Comparison of ENCODE assay signal across 18 cellular contexts in the genomic region with DNA sequence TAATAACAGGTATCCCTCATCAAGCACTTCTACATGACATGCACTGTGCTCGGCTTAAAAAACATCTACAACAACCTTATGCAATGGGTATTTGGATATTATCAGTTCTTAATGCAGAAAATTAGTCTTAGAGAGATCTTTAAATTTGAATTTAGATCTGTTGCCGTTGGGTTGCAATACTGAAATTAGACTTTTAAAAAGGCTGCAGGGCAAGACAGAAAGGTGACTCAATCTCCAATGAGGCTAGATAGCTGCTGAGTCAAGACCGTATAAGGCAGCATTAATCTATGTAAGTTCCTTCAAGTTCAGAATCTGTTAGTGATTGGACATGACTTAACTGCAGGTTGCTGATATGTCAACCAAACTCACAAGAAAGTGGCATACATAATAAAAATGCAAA. TPM values are rescaled to one million over a fixed set of nuclear protein-coding genes. Genes with fewer than 3 reads are reported as not detected.
A peak's percentile ranks its signal among the peaks of the same experiment; 100 is the strongest.
DNase-seq lines count a peak whose midpoint lies in the region; TF ChIP-seq lines count a peak whose summit lies in the region.
"Had no signal": no experiment of that assay in that cellular context is flagged by ENCODE, and none has a peak within 500 bp of the region (broad histone marks: within the 10 kb centered on the region; RNA-seq: fewer than 3 reads in every experiment).

No MANE protein-coding gene starts in this region.

- H3K27ac Mint-ChIP-seq in MCF 10A (ENCODE audit: low read depth, unreplicated experiment) = no peak overlapping the region
- H3K27ac Mint-ChIP-seq: B cell; CD8-positive, alpha-beta T cell; H9; IgD-negative memory B cell had no signal

- no peaks in the 10 kb centered on the region for H3K36me3 Mint-ChIP-seq in MCF 10A (ENCODE audit: insufficient read depth, unreplicated experiment)
- H3K36me3 Mint-ChIP-seq: CD8-positive, alpha-beta T cell; IgD-negative memory B cell had no signal

- H3K9me3 ChIP-seq in breast epithelium (no peaks in the 10 kb centered on the region), A673 (ENCODE audit: low read depth, low read length, poor library complexity, severe bottlenecking) (no peaks in the 10 kb centered on the region)
- H3K9me3 ChIP-seq: BLaER1 treated with 17β-estradiol and CSF1 and Interleukin-3, amounts not matched to agents 10 nM and 100 nM had no signal

- H3K36me3 ChIP-seq in breast epithelium (no peaks in the 10 kb centered on the region), A673 (ENCODE audit: insufficient read depth, low read length, poor library complexity, severe bottlenecking) (no peaks in the 10 kb centered on the region)
- H3K36me3 ChIP-seq: BLaER1 treated with 17β-estradiol and CSF1 and Interleukin-3, amounts not matched to agents 10 nM and 100 nM had no signal

- DNase-seq in MCF 10A (ENCODE audit: unreplicated experiment) (peak; percentile 8), breast epithelium (ENCODE audit: low spot score in 2 of 2) (no peak), RKO (ENCODE audit: low spot score) (peak; percentile 20), cerebellar nuclear complex (lab: John Stamatoyannopoulos, UW) (peak; percentile 24 to 26), 8988T (no peak), SW 1271 (lab: John Stamatoyannopoulos, UW) (no peak), A673 (ENCODE audit: low spot score) (no peak), DMS 273 treated with DMSO at 0.1 percent for 48 hours (lab: John Stamatoyannopoulos, UW) (no peak)
- DNase-seq: CD8-positive, alpha-beta T cell; COR-L47; H9 had no signal

- no peak overlapping the region for H3K4me3 Mint-ChIP-seq in MCF 10A (ENCODE audit: unreplicated experiment)
- H3K4me3 Mint-ChIP-seq: B cell; CD8-positive, alpha-beta T cell; H9; IgD-negative memory B cell had no signal

- no peak overlapping the region for H3K27ac ChIP-seq in breast epithelium
- no peak overlapping the region for H3K27ac ChIP-seq in A673 (ENCODE audit: low read depth, low read length, poor library complexity, severe bottlenecking)
- H3K27ac ChIP-seq: 22Rv1; BLaER1 treated with 17β-estradiol and CSF1 and Interleukin-3, amounts not matched to agents 10 nM and 100 nM had no signal

- POLR2A ChIA-PET in MCF 10A (lab: Yijun Ruan, JAX) = no interaction called here
- POLR2A ChIA-PET in A673 (lab: Charles Lee; ENCODE audit: low non-redundant PET) = no interaction called here

- BruUV-seq in MCF 10A (replicated peaks; lab: Mats Ljungman, UMichigan) = no TSS peak
- no TSS peak for BruUV-seq in A673 (replicated peaks; lab: Mats Ljungman, UMichigan)

- TF ChIP-seq POLR2A in breast epithelium (IDR thresholded peaks at IDR 0.05) = no peak

- no peaks in the 10 kb centered on the region for H3K4me1 ChIP-seq in breast epithelium
- H3K4me1 ChIP-seq in A673 (ENCODE audit: insufficient read depth, low read length, poor library complexity, severe bottlenecking) = peaks cover 45% of the 10 kb centered on the region
- H3K4me1 ChIP-seq: BLaER1 treated with 17β-estradiol and CSF1 and Interleukin-3, amounts not matched to agents 10 nM and 100 nM had no signal

- TF ChIP-seq CTCF in MCF 10A (IDR thresholded peaks at IDR 0.05; ENCODE audit: unreplicated experiment) (no peak), breast epithelium (IDR thresholded peaks at IDR 0.05) (no peak), A673 (conservative IDR thresholded peaks at IDR 0.05; ENCODE audit: low read depth, low read length) (no peak)

- H3K9me3 Mint-ChIP-seq in MCF 10A (ENCODE audit: unreplicated experiment) = no peaks in the 10 kb centered on the region
- H3K9me3 Mint-ChIP-seq: CD8-positive, alpha-beta T cell; H9; IgD-negative memory B cell had no signal

- H3K4me1 Mint-ChIP-seq in MCF 10A (ENCODE audit: insufficient read depth, unreplicated experiment) = no peaks in the 10 kb centered on the region
- H3K4me1 Mint-ChIP-seq: B cell, H9, IgD-negative memory B cell had no signal

- no peaks in the 10 kb centered on the region for H3K27me3 ChIP-seq in breast epithelium
- no peaks in the 10 kb centered on the region for H3K27me3 ChIP-seq in A673 (replicated peaks; ENCODE audit: insufficient read depth, low read depth, low read length, poor library complexity)
- H3K27me3 ChIP-seq: BLaER1 treated with 17β-estradiol and CSF1 and Interleukin-3, amounts not matched to agents 10 nM and 100 nM had no signal

- CTCF ChIA-PET in MCF 10A (lab: Yijun Ruan, JAX) (interaction anchor here (0.7 to 0.9 kb wide), 2 partner anchors 12 to 234 kb away, joined by 3 to 4 read pairs; no protein-coding TSS in a partner anchor), A673 (lab: Charles Lee) (no interaction called here)

- intact Hi-C loops in MCF 10A (cut with micrococcal nuclease) = no loop called here
- intact Hi-C loops in breast epithelium (cut with DNase I; ENCODE audit: low total_unique reads) = no loop called here
- intact Hi-C loops in A673 (cut with micrococcal nuclease; ENCODE audit: unreplicated experiment) = no loop called here

- peaks cover 80% of the 10 kb centered on the region for H3K27me3 Mint-ChIP-seq in MCF 10A (ENCODE audit: insufficient read depth, unreplicated experiment)
- H3K27me3 Mint-ChIP-seq: B cell, IgD-negative memory B cell had no signal

- no peak overlapping the region for H3K4me3 ChIP-seq in breast epithelium
- no peak overlapping the region for H3K4me3 ChIP-seq in A673 (ENCODE audit: low read depth, low read length, poor library complexity, severe bottlenecking)
- H3K4me3 ChIP-seq: BLaER1 treated with 17β-estradiol and CSF1 and Interleukin-3, amounts not matched to agents 10 nM and 100 nM; GM12878 had no signal

RNA-seq across cellular contexts. Expression of a gene that starts 37.3 kb away (rescaled TPM):
- not detected in 2 replicates for total RNA-seq in MCF 10A (2022)
- not detected for total RNA-seq in breast epithelium
- 85.0 and 88.7 TPM in 2 replicates for total RNA-seq in A673 (2021)
- total RNA-seq: B cell; CD8-positive, alpha-beta T cell; Daoy; GM12878; HepG2 had no signal

Comparison
In these comparisons a context has a peak if more than half of its experiments do, and no peak if none do; other contexts are left out.
1. DNase-seq: peak in MCF 10A (single experiment), RKO (single experiment) and cerebellar nuclear complex (2 of 2); none in breast epithelium (0 of 2), 8988T (single experiment), SW 1271 (0 of 2), A673 (single experiment) and DMS 273 treated with DMSO at 0.1 percent for 48 hours (single experiment).
2. RNA of a gene that starts 37.3 kb away (total RNA-seq): 85.0 to 88.7 TPM in A673; not detected in MCF 10A and not detected in breast epithelium; every median in the first group is over 10 times any median in the second.